In the genomic region with DNA sequence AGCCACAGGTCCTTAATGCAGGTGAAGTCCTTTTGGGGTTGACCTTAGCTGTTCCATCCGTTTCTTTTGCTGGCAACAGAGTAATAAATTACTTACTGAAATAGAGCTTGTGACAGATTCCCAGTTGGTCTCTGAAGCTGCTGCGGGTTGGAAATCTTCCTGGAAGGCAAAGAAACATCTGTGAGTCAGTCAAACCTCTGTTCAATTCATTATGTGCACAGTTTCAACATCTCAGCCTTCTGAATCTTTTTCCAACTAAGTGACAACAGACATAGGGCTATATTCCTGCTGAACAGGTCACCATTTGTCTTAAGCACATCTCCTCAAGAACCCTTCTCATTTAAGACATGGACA, we compare ENCODE assay signal across 20 cellular contexts.
DNase-seq lines count a peak whose midpoint lies in the region; ATAC-seq and TF ChIP-seq lines count a peak whose summit lies in the region.
"Had no signal": no experiment of that assay in that cellular context is flagged by ENCODE, and none has a peak within 500 bp of the region (broad histone marks: within the 10 kb centered on the region; RNA-seq: fewer than 3 reads in every experiment).

No MANE protein-coding gene starts in this region.

- no peaks in the 10 kb centered on the region for H3K36me3 ChIP-seq in hepatocyte (replicated peaks; ENCODE audit: insufficient read depth, low read depth)
- H3K36me3 ChIP-seq: HAP-1 had no signal

- TF ChIP-seq CTCF in AG09309 (IDR thresholded peaks at IDR 0.05; ENCODE audit: control insufficient read depth, insufficient read depth, low read depth, low read length, missing control alignments) (no peak), hepatocyte (IDR thresholded peaks at IDR 0.05; ENCODE audit: poor library complexity) (no peak)

- no peaks in the 10 kb centered on the region for H3K9me3 ChIP-seq in hepatocyte (ENCODE audit: low read depth)
- H3K9me3 ChIP-seq: HAP-1 had no signal

- peaks cover 0 to 4% of the 10 kb centered on the region in 2 donors for H3K9me3 Mint-ChIP-seq in stimulated activated naive CD8-positive, alpha-beta T cell treated with anti-CD3 and anti-CD28 coated beads, Interleukin-15, amount 100 ng/mL, for 72 hours
- H3K9me3 Mint-ChIP-seq: activated naive CD4-positive, alpha-beta T cell treated with anti-CD3 and anti-CD28 coated beads, Interleukin-2, amount 50 U/mL, for 24 hours; neural crest cell; T-cell had no signal

- no peaks in the 10 kb centered on the region for H3K27me3 Mint-ChIP-seq in stimulated activated naive CD8-positive, alpha-beta T cell treated with anti-CD3 and anti-CD28 coated beads, Interleukin-15, amount 100 ng/mL, for 72 hours
- H3K27me3 Mint-ChIP-seq: activated naive CD4-positive, alpha-beta T cell treated with anti-CD3 and anti-CD28 coated beads, Interleukin-2, amount 50 U/mL, for 24 hours; T-cell had no signal

- H3K4me2 ChIP-seq in hepatocyte, result peak overlapping the region; percentile 32

- no peak overlapping the region for H3K27ac Mint-ChIP-seq in stimulated activated naive CD8-positive, alpha-beta T cell treated with anti-CD3 and anti-CD28 coated beads, Interleukin-15, amount 100 ng/mL, for 72 hours
- H3K27ac Mint-ChIP-seq: activated naive CD4-positive, alpha-beta T cell treated with anti-CD3 and anti-CD28 coated beads, Interleukin-2, amount 50 U/mL, for 24 hours; stimulated activated naive CD8-positive, alpha-beta T cell treated with anti-CD3 and anti-CD28 coated beads, Interleukin-15, Interleukin-2, amounts not matched to agents 100 ng/mL and 50 ng/mL, for 24 hours; T-cell had no signal

- WGBS in hepatocyte (ENCODE audit: low lambda C conversion rate, missing lambda C conversion rate), result 51% methylated on average over 2 of the region's 2 CpGs

- peak overlapping the region; percentile 39 for H3K27ac ChIP-seq in hepatocyte

- H3K9me2 ChIP-seq in hepatocyte (replicated peaks; ENCODE audit: insufficient read depth), result no peaks in the 10 kb centered on the region

- H3K27me3 ChIP-seq in hepatocyte, result no peaks in the 10 kb centered on the region

- H3K4me3 ChIP-seq in AG09309 (ENCODE audit: control insufficient read depth, low read depth, low read length), result no peak overlapping the region
- no peak overlapping the region for H3K4me3 ChIP-seq in hepatocyte
- H3K4me3 ChIP-seq: HAP-1 had no signal

- ATAC-seq in stimulated activated naive CD8-positive, alpha-beta T cell treated with anti-CD3 and anti-CD28 coated beads, Interleukin-15, amount 100 ng/mL, for 72 hours, result no peak
- ATAC-seq in GM21737 (IDR thresholded peaks at IDR 0.05; ENCODE audit: unreplicated experiment), result no peak
- ATAC-seq: activated CD4-positive, CD25-positive, alpha-beta regulatory T cell treated with anti-CD3 and anti-CD28 coated beads, Interleukin-2, amount 50 U/mL, for 24 hours; esophagus mucosa; Panc1; T-cell had no signal

- no peaks in the 10 kb centered on the region for H3K79me2 ChIP-seq in hepatocyte

- H4K20me1 ChIP-seq in hepatocyte (ENCODE audit: insufficient read depth, poor library complexity, severe bottlenecking), result no peaks in the 10 kb centered on the region

- DNase-seq in AG09309 (ENCODE audit: low read depth) (peak; percentile 38), M059J (ENCODE audit: low read depth) (peak; percentile 92), dedifferentiated amniotic fluid mesenchymal stem cell (ENCODE audit: extremely low spot score) (peak; percentile 51), hepatocyte (ENCODE audit: low spot score) (no peak), RPMI8226 (no peak)
- no peak for DNase-seq in activated CD8-positive, alpha-beta memory T cell treated with anti-CD3 and anti-CD28 coated beads, Interleukin-2, amount 50 U/mL, for 48 hours
- DNase-seq in stimulated activated naive CD8-positive, alpha-beta T cell treated with anti-CD3 and anti-CD28 coated beads, Interleukin-15, amount 100 ng/mL, for 72 hours, result no peak
- DNase-seq: ACHN, NCI-H146, NCI-H524, small intestine, T-cell had no signal

- H3K4me3 Mint-ChIP-seq in stimulated activated naive CD8-positive, alpha-beta T cell treated with anti-CD3 and anti-CD28 coated beads, Interleukin-15, amount 100 ng/mL, for 72 hours, result no peak overlapping the region
- H3K4me3 Mint-ChIP-seq: activated naive CD4-positive, alpha-beta T cell treated with anti-CD3 and anti-CD28 coated beads, Interleukin-2, amount 50 U/mL, for 24 hours; neural crest cell; stimulated activated naive CD8-positive, alpha-beta T cell treated with anti-CD3 and anti-CD28 coated beads, Interleukin-15, Interleukin-2, amounts not matched to agents 100 ng/mL and 50 ng/mL, for 24 hours; T-cell had no signal

- H3K4me1 Mint-ChIP-seq in stimulated activated naive CD8-positive, alpha-beta T cell treated with anti-CD3 and anti-CD28 coated beads, Interleukin-15, amount 100 ng/mL, for 72 hours, result no peaks in the 10 kb centered on the region
- H3K4me1 Mint-ChIP-seq: activated naive CD4-positive, alpha-beta T cell treated with anti-CD3 and anti-CD28 coated beads, Interleukin-2, amount 50 U/mL, for 24 hours; neural crest cell; T-cell had no signal

- H2AFZ ChIP-seq in hepatocyte, result no peak overlapping the region

- peaks cover 18% of the 10 kb centered on the region for H3K4me1 ChIP-seq in hepatocyte (ENCODE audit: insufficient read depth)
- H3K4me1 ChIP-seq: HAP-1 had no signal

Comparison
In these comparisons a context has a peak if more than half of its experiments do, and no peak if none do; other contexts are left out.
1. DNase-seq: peak in AG09309 (single experiment), M059J (single experiment) and dedifferentiated amniotic fluid mesenchymal stem cell (single experiment); none in hepatocyte (single experiment), activated CD8-positive, alpha-beta memory T cell treated with anti-CD3 and anti-CD28 coated beads, Interleukin-2, amount 50 U/mL, for 48 hours (single experiment), stimulated activated naive CD8-positive, alpha-beta T cell treated with anti-CD3 and anti-CD28 coated beads, Interleukin-15, amount 100 ng/mL, for 72 hours (0 of 2) and RPMI8226 (single experiment).